Comparison of ENCODE assay signal across 1 cellular context in genomic region chr3:46558184-46559029, GRCh38.
A peak's percentile ranks its signal among the peaks of the same experiment; 100 is the strongest.
TF ChIP-seq lines count a peak whose summit lies in the region.

No MANE protein-coding gene starts in this region.

TF ChIP-seq in K562, 482 proteins besides CTCF, POLR2A, EP300 and RAD21 (continued from another document and continues in another):
- no peak for TF ChIP-seq ARID3A (IDR thresholded peaks at IDR 0.05; ENCODE audit: borderline replicate concordance, low read depth, low read length)
- no peak for TF ChIP-seq SMARCA5 (IDR thresholded peaks at IDR 0.05)
- peak; percentile 69; the same call in 1 of the 2 replicates for TF ChIP-seq E2F5 (CRISPR knock-in tag; IDR thresholded peaks at IDR 0.05)
- TF ChIP-seq SREBF1 (IDR thresholded peaks at IDR 0.05; ENCODE audit: borderline replicate concordance, low read depth, low read length), result no peak
- no peak for TF ChIP-seq MYBL2 (IDR thresholded peaks at IDR 0.05; ENCODE audit: low read depth)
- TF ChIP-seq MYBL2 (CRISPR knock-in tag; IDR thresholded peaks at IDR 0.05; ENCODE audit: borderline replicate concordance), result no peak
- no peak for TF ChIP-seq ILK (tag; IDR thresholded peaks at IDR 0.05; ENCODE audit: borderline replicate concordance, low read depth)
- no peak for TF ChIP-seq ETS2 (tag; IDR thresholded peaks at IDR 0.05; ENCODE audit: borderline replicate concordance, poor library complexity, severe bottlenecking)
- TF ChIP-seq KLF10 (CRISPR knock-in tag; IDR thresholded peaks at IDR 0.05), result no peak
- peak; percentile 100 for TF ChIP-seq ARID2 (IDR thresholded peaks at IDR 0.05)
- TF ChIP-seq HEY1 (CRISPR knock-in tag; IDR thresholded peaks at IDR 0.05; ENCODE audit: borderline replicate concordance), result no peak
- no peak for TF ChIP-seq SIN3A (IDR thresholded peaks at IDR 0.05; ENCODE audit: borderline replicate concordance in 2 of 2, control insufficient read depth in 1 of 2, low read depth in 2 of 2, low read length in 2 of 2)
- TF ChIP-seq STAT5A (IDR thresholded peaks at IDR 0.05; ENCODE audit: borderline replicate concordance, low read length), result no peak
- TF ChIP-seq THRB (CRISPR knock-in tag; conservative IDR thresholded peaks at IDR 0.05), result no peak
- peak; percentile 77 for TF ChIP-seq MTA3 (IDR thresholded peaks at IDR 0.05; ENCODE audit: borderline replicate concordance)
- TF ChIP-seq NCOA2 (IDR thresholded peaks at IDR 0.05; ENCODE audit: partially characterized antibody in 2 of 2), result no peak
- 0 out of 2 replicates have a peak, but pooled peaks have one; percentile 22 for TF ChIP-seq ZNF165 (CRISPR knock-in tag; IDR thresholded peaks at IDR 0.05; ENCODE audit: borderline replicate concordance)
- TF ChIP-seq RREB1 (CRISPR knock-in tag; IDR thresholded peaks at IDR 0.05), result 0 out of 2 replicates have a peak, but pooled peaks have one; percentile 17
- TF ChIP-seq ZNF444 (CRISPR knock-in tag; IDR thresholded peaks at IDR 0.05), result no peak
- no peak for TF ChIP-seq ZNF717 (CRISPR knock-in tag; IDR thresholded peaks at IDR 0.05)
- TF ChIP-seq ILF3 (IDR thresholded peaks at IDR 0.05; ENCODE audit: borderline replicate concordance), result no peak
- TF ChIP-seq ZNF24 (IDR thresholded peaks at IDR 0.05), result no peak; the same call in 1 of the 2 replicates
- no peak for TF ChIP-seq HIVEP1 (CRISPR knock-in tag; IDR thresholded peaks at IDR 0.05)
- no peak for TF ChIP-seq CBX8 (IDR thresholded peaks at IDR 0.05; ENCODE audit: borderline replicate concordance, extremely low read depth, low read depth, low read length, poor library complexity, severe bottlenecking)
- TF ChIP-seq KDM1A (IDR thresholded peaks at IDR 0.05), result no peak
- TF ChIP-seq MXI1 (IDR thresholded peaks at IDR 0.05; ENCODE audit: low read depth, low read length), result no peak
- TF ChIP-seq NR3C1 (CRISPR knock-in tag; IDR thresholded peaks at IDR 0.05), result no peak
- peak; percentile 67 for TF ChIP-seq POLR2B (IDR thresholded peaks at IDR 0.05; ENCODE audit: low read depth, partially characterized antibody)
- TF ChIP-seq NRF1 (conservative IDR thresholded peaks at IDR 0.05 in 1 of 2, IDR thresholded peaks at IDR 0.05 in 1 of 2), result peak; percentile 96 to 97
- TF ChIP-seq SRSF7 (optimal IDR thresholded peaks at IDR 0.05; ENCODE audit: low read depth, low read length), result no peak
- no peak for TF ChIP-seq ZNF695 (CRISPR knock-in tag; IDR thresholded peaks at IDR 0.05)
- TF ChIP-seq STAT5B (CRISPR knock-in tag; IDR thresholded peaks at IDR 0.05), result no peak
- TF ChIP-seq TFE3 (CRISPR knock-in tag; IDR thresholded peaks at IDR 0.05), result no peak
- no peak for TF ChIP-seq ZNF232 (CRISPR knock-in tag; IDR thresholded peaks at IDR 0.05)
- TF ChIP-seq MCM3 (IDR thresholded peaks at IDR 0.05), result no peak
- 0 out of 4 replicates have a peak, but pooled peaks of 1 of the 2 experiments have one; percentile 32 for TF ChIP-seq MLLT1 (IDR thresholded peaks at IDR 0.05)
- no peak for TF ChIP-seq ETV5 (CRISPR knock-in tag; IDR thresholded peaks at IDR 0.05; ENCODE audit: low read depth)
- TF ChIP-seq POLR3G (IDR thresholded peaks at IDR 0.05; ENCODE audit: extremely low read depth, insufficient read length, insufficient replicate concordance), result no peak
- TF ChIP-seq NCOA4 (IDR thresholded peaks at IDR 0.05; ENCODE audit: partially characterized antibody), result no peak
- 0 out of 2 replicates have a peak, but pooled peaks have one; percentile 55 for TF ChIP-seq ZNF589 (CRISPR knock-in tag; IDR thresholded peaks at IDR 0.05; ENCODE audit: low read depth)
- TF ChIP-seq MCM2 (IDR thresholded peaks at IDR 0.05; ENCODE audit: low read depth), result no peak
- TF ChIP-seq ZNF23 (CRISPR knock-in tag; IDR thresholded peaks at IDR 0.05), result no peak
- TF ChIP-seq E4F1 (CRISPR knock-in tag; IDR thresholded peaks at IDR 0.05; ENCODE audit: borderline replicate concordance), result no peak
- peak; percentile 16 for TF ChIP-seq MXD1 (CRISPR knock-in tag; IDR thresholded peaks at IDR 0.05; ENCODE audit: borderline replicate concordance, poor library complexity, severe bottlenecking)
- TF ChIP-seq ZNF696 (CRISPR knock-in tag; conservative IDR thresholded peaks at IDR 0.05), result no peak
- no peak for TF ChIP-seq PURB (CRISPR knock-in tag; IDR thresholded peaks at IDR 0.05; ENCODE audit: low read depth)
- peak; percentile 56; the same call in 1 of the 2 replicates for TF ChIP-seq SP1 (CRISPR knock-in tag; IDR thresholded peaks at IDR 0.05)
- TF ChIP-seq MTA1 (IDR thresholded peaks at IDR 0.05; ENCODE audit: borderline replicate concordance), result 0 out of 2 replicates have a peak, but pooled peaks have one; percentile 24
- TF ChIP-seq BRCA1 (IDR thresholded peaks at IDR 0.05), result no peak
- TF ChIP-seq BRCA1 (CRISPR knock-in tag; IDR thresholded peaks at IDR 0.05), result no peak
- TF ChIP-seq HNRNPUL1 (IDR thresholded peaks at IDR 0.05; ENCODE audit: low read length), result no peak
- peak in 1 of 2 experiments; percentile 49 for TF ChIP-seq E2F6 (IDR thresholded peaks at IDR 0.05; ENCODE audit: borderline replicate concordance in 1 of 2, extremely low read depth in 1 of 2, insufficient read depth in 1 of 2, insufficient read length in 1 of 2, low read depth in 1 of 2, low read length in 1 of 2, poor library complexity in 1 of 2, severe bottlenecking in 1 of 2)
- TF ChIP-seq TAF9B (IDR thresholded peaks at IDR 0.05; ENCODE audit: partially characterized antibody), result no peak
- TF ChIP-seq SAFB2 (IDR thresholded peaks at IDR 0.05; ENCODE audit: borderline replicate concordance, low read depth, low read length, severe bottlenecking), result no peak
- TF ChIP-seq CREM (IDR thresholded peaks at IDR 0.05; ENCODE audit: low read depth), result peak; percentile 79
